ENCODE assay signal across 20 cellular contexts in the genomic region with DNA sequence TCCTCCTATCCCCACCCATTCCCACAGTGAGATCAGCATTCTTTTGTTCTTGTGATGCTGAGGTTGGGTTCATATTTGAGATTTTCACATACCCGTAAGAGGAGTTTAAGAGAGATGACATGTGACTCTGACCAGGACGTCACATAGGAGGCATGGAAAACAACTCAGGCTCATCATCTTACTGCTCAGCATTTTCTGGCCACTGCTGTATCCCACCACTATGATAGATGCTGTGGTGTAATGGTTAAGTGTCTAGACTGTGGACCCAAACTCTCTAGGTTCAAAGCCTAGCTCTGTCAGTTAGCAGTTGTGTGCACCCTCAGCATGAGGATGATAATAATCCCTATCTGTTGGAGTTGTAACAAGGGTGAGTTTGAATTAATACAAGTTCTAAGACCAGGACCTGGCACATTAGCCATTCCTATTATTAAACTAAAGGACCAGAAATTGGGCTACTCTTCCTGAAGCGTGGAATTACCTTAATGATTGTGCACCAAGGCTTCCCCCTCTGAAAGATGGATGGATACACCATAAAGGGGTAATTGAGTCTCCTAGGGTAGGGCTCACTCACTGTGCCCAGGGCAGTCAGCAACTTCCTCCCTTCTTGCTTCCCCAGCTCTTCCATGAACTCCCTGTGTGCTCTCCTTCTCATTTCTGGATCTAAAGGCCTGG. TPM values are rescaled to one million over a fixed set of nuclear protein-coding genes. Genes with fewer than 3 reads are reported as not detected.
DNase-seq lines count a peak whose midpoint lies in the region; ATAC-seq and TF ChIP-seq lines count a peak whose summit lies in the region.
"Had no signal": no experiment of that assay in that cellular context is flagged by ENCODE, and none has a peak within 500 bp of the region (broad histone marks: within the 10 kb centered on the region; RNA-seq: fewer than 3 reads in every experiment).

No MANE protein-coding gene starts in this region.

- ATAC-seq in natural killer cell treated with Interleukin-12 subunit alpha and Interleukin-12 subunit beta and Interleukin-15 and Interleukin-18, amount 100 ng/mL, for 72 hours: no peak
- ATAC-seq in natural killer cell: no peak
- ATAC-seq in aorta (ENCODE audit: low FRiP score): no peak
- no peak for ATAC-seq in GM19023 (IDR thresholded peaks at IDR 0.05; ENCODE audit: unreplicated experiment)
- ATAC-seq: Panc1; stimulated activated naive CD8-positive, alpha-beta T cell treated with anti-CD3 and anti-CD28 coated beads, Interleukin-15, Interleukin-2, amounts not matched to agents 100 U/mL and 50 U/mL, for 24 hours; T-helper 17 cell had no signal

- H3K4me3 Mint-ChIP-seq in natural killer cell treated with Interleukin-12 subunit alpha and Interleukin-12 subunit beta and Interleukin-15 and Interleukin-18, amount 100 ng/mL, for 72 hours: no peak overlapping the region
- no peak overlapping the region for H3K4me3 Mint-ChIP-seq in natural killer cell
- H3K4me3 Mint-ChIP-seq: activated naive CD8-positive, alpha-beta T cell treated with anti-CD3 and anti-CD28 coated beads, Interleukin-2, amount 10 ng/mL, durations not matched to agents 7 days and 5 days; T-helper 17 cell had no signal

- H3K27me3 ChIP-seq in adipocyte (replicated peaks; ENCODE audit: control insufficient read depth, insufficient read depth, low read length) (peaks cover 27% of the 10 kb centered on the region), aorta (ENCODE audit: control insufficient read depth in 1 of 2, insufficient read depth in 2 of 2, low read length in 1 of 2) (no peaks in the 10 kb centered on the region)

- H3K36me3 Mint-ChIP-seq in natural killer cell treated with Interleukin-12 subunit alpha and Interleukin-12 subunit beta and Interleukin-15 and Interleukin-18, amount 100 ng/mL, for 72 hours: peaks cover 4% of the 10 kb centered on the region
- H3K36me3 Mint-ChIP-seq in natural killer cell: no peaks in the 10 kb centered on the region
- H3K36me3 Mint-ChIP-seq: activated naive CD8-positive, alpha-beta T cell treated with anti-CD3 and anti-CD28 coated beads, Interleukin-2, amount 10 ng/mL, durations not matched to agents 7 days and 5 days had no signal

- peaks cover 7 to 12% of the 10 kb centered on the region in 2 donors for H3K4me1 Mint-ChIP-seq in natural killer cell treated with Interleukin-12 subunit alpha and Interleukin-12 subunit beta and Interleukin-15 and Interleukin-18, amount 100 ng/mL, for 72 hours (ENCODE audit: low read depth in 2 of 2)
- H3K4me1 Mint-ChIP-seq in natural killer cell: peaks cover 6 to 21% of the 10 kb centered on the region in 2 donors

- H3K9me3 ChIP-seq in adipocyte (ENCODE audit: control insufficient read depth, low read length) (no peaks in the 10 kb centered on the region), aorta (ENCODE audit: control insufficient read depth, low read length) (no peaks in the 10 kb centered on the region)
- H3K9me3 ChIP-seq: esophagus muscularis mucosa had no signal

- no peak for TF ChIP-seq CTCF in natural killer cell (IDR thresholded peaks at IDR 0.05)

- H3K27ac ChIP-seq in aorta (ENCODE audit: low read depth in 1 of 2, low read length in 2 of 2): peak overlapping the region; percentile 72 to 92
- H3K27ac ChIP-seq: esophagus muscularis mucosa had no signal

- intact Hi-C loops in natural killer cell (cut with micrococcal nuclease): no loop called here
- intact Hi-C loops in aorta (cut with DNase I): loop anchor here in 1 of 2 donors (5.0 kb wide), 1 partner anchor 37 kb away; no protein-coding TSS in a partner anchor

- H3K4me3 ChIP-seq in adipocyte (ENCODE audit: low read length): no peak overlapping the region
- no peak overlapping the region for H3K4me3 ChIP-seq in aorta (ENCODE audit: low read length in 2 of 2)
- H3K4me3 ChIP-seq: esophagus muscularis mucosa had no signal

- H3K27ac Mint-ChIP-seq in natural killer cell treated with Interleukin-12 subunit alpha and Interleukin-12 subunit beta and Interleukin-15 and Interleukin-18, amount 100 ng/mL, for 72 hours: peak overlapping the region in 1 of 2 donors; percentile 24
- no peak overlapping the region for H3K27ac Mint-ChIP-seq in natural killer cell
- H3K27ac Mint-ChIP-seq: activated naive CD8-positive, alpha-beta T cell treated with anti-CD3 and anti-CD28 coated beads, Interleukin-2, amount 10 ng/mL, durations not matched to agents 7 days and 5 days; T-helper 17 cell had no signal

- 55 to 64% methylated on average over 3 of the region's 3 CpGs for WGBS in aorta, 2 donors

- no peaks in the 10 kb centered on the region for H3K36me3 ChIP-seq in adipocyte (ENCODE audit: control insufficient read depth, insufficient read depth, low read length, severe bottlenecking)
- peaks cover 0 to 5% of the 10 kb centered on the region in 2 donors for H3K36me3 ChIP-seq in aorta (ENCODE audit: control insufficient read depth in 1 of 2, insufficient read depth in 2 of 2, low read length in 1 of 2)
- H3K36me3 ChIP-seq: esophagus muscularis mucosa had no signal

- H3K9me3 Mint-ChIP-seq in natural killer cell treated with Interleukin-12 subunit alpha and Interleukin-12 subunit beta and Interleukin-15 and Interleukin-18, amount 100 ng/mL, for 72 hours: no peaks in the 10 kb centered on the region
- H3K9me3 Mint-ChIP-seq in natural killer cell: no peaks in the 10 kb centered on the region
- H3K9me3 Mint-ChIP-seq: activated naive CD8-positive, alpha-beta T cell treated with anti-CD3 and anti-CD28 coated beads, Interleukin-2, amount 10 ng/mL, durations not matched to agents 7 days and 5 days had no signal

- H3K9ac ChIP-seq in adipocyte (ENCODE audit: low read length): no peak overlapping the region

- H3K4me1 ChIP-seq in adipocyte (ENCODE audit: control insufficient read depth, insufficient read depth, low read length) (peaks cover 10% of the 10 kb centered on the region), aorta (ENCODE audit: control insufficient read depth in 1 of 2, insufficient read depth in 2 of 2, low read length in 2 of 2) (no peaks in the 10 kb centered on the region)
- H3K4me1 ChIP-seq: esophagus muscularis mucosa had no signal

- peaks cover 0 to 2% of the 10 kb centered on the region in 2 donors for H3K27me3 Mint-ChIP-seq in natural killer cell treated with Interleukin-12 subunit alpha and Interleukin-12 subunit beta and Interleukin-15 and Interleukin-18, amount 100 ng/mL, for 72 hours
- H3K27me3 Mint-ChIP-seq in natural killer cell (ENCODE audit: low read depth in 2 of 2): peaks cover 0 to 2% of the 10 kb centered on the region in 2 donors

- peak; percentile 23 for DNase-seq in natural killer cell treated with Interleukin-12 subunit alpha and Interleukin-12 subunit beta and Interleukin-15 and Interleukin-18, amount 100 ng/mL, for 72 hours (ENCODE audit: low spot score)
- DNase-seq in natural killer cell: no peak
- peak; percentile 50 for DNase-seq in adipocyte (ENCODE audit: low read depth)
- DNase-seq in foreskin melanocyte: peak; percentile 38
- DNase-seq in aorta: no peak
- no peak for DNase-seq in NCI-H1092 treated with DMSO at 0.1 percent for 48 hours (lab: John Stamatoyannopoulos, UW)
- DNase-seq in T-helper 9 cell: no peak
- DNase-seq: ACHN; activated naive CD8-positive, alpha-beta T cell treated with anti-CD3 and anti-CD28 coated beads, Interleukin-2, amount 10 ng/mL, durations not matched to agents 7 days and 5 days; activated T-cell treated with anti-CD3 and anti-CD28 coated beads, Interleukin-2, amount 50 U/mL, for 1 hour; H7; NCI-H1417 treated with DMSO at 0.1 percent for 48 hours; NCI-H510A treated with DMSO at 0.1 percent for 48 hours; small intestine; stimulated activated naive CD8-positive, alpha-beta T cell treated with anti-CD3 and anti-CD28 coated beads, Interleukin-15, Interleukin-2, amounts not matched to agents 100 U/mL and 50 U/mL, for 24 hours; T-helper 17 cell had no signal

RNA-seq across cellular contexts. Expression of a gene that starts 40.9 kb away (rescaled TPM):
- total RNA-seq in natural killer cell treated with Interleukin-12 subunit alpha and Interleukin-12 subunit beta and Interleukin-15 and Interleukin-18, amount 100 ng/mL, for 72 hours: 1 to 10 TPM; 5.8 to 5.9 TPM
- total RNA-seq in natural killer cell (10 to 100 TPM; 58.3 to 65.2 (median 60.9) TPM), aorta (10 to 100 TPM; 31.7 to 35.6 TPM)
- polyA plus RNA-seq in aorta: 10 to 100 TPM; 11.6 to 67.8 TPM
- total RNA-seq: dermis blood vessel endothelial cell had no signal

Comparison
In these comparisons a context has a peak if more than half of its experiments do, and no peak if none do; other contexts are left out.
1. DNase-seq: peak in natural killer cell treated with Interleukin-12 subunit alpha and Interleukin-12 subunit beta and Interleukin-15 and Interleukin-18, amount 100 ng/mL, for 72 hours (single experiment), adipocyte (single experiment) and foreskin melanocyte (single experiment); none in natural killer cell (single experiment), aorta (0 of 2), NCI-H1092 treated with DMSO at 0.1 percent for 48 hours (single experiment) and T-helper 9 cell (single experiment).
2. RNA of a gene that starts 40.9 kb away (total RNA-seq): 58.3 to 65.2 TPM in natural killer cell and 31.7 to 35.6 TPM in aorta; 5.8 to 5.9 TPM in natural killer cell treated with Interleukin-12 subunit alpha and Interleukin-12 subunit beta and Interleukin-15 and Interleukin-18, amount 100 ng/mL, for 72 hours; every median in the first group is over 4 times any median in the second.